ENCODE assay signal across 8 cellular contexts in genomic region chr19:2549701-2550191, GRCh38.
DNase-seq lines count a peak whose midpoint lies in the region; ATAC-seq, FAIRE-seq and TF ChIP-seq lines count a peak whose summit lies in the region.

No MANE protein-coding gene starts in this region.

- H3K36me3 Mint-ChIP-seq in activated T-cell treated with anti-CD3 and anti-CD28 coated beads, Interleukin-2, amount 50 U/mL, for 24 hours (ENCODE audit: low read depth): no peaks in the 10 kb centered on the region

- intact Hi-C loops in pancreas (cut with DNase I): no loop called here

- H3K9me3 ChIP-seq in BLaER1: no peaks in the 10 kb centered on the region
- H3K9me3 ChIP-seq in RWPE2 (ENCODE audit: severe bottlenecking): no peaks in the 10 kb centered on the region
- no peaks in the 10 kb centered on the region for H3K9me3 ChIP-seq in pancreas

- 0 out of 2 replicates have a peak overlapping the region, but pooled peaks have one; percentile 55 for H3K27ac ChIP-seq in BLaER1
- peak overlapping the region; percentile 25 for H3K27ac ChIP-seq in RWPE2 (ENCODE audit: poor library complexity, severe bottlenecking)
- peak overlapping the region in 2 of 4 donors; percentile 8 to 54 for H3K27ac ChIP-seq in pancreas

- TF ChIP-seq CTCF in RWPE2 (IDR thresholded peaks at IDR 0.05; ENCODE audit: poor library complexity, severe bottlenecking) (no peak), fibroblast of the aortic adventitia (IDR thresholded peaks at IDR 0.05; ENCODE audit: insufficient read depth, low read length) (no peak), pancreas (IDR thresholded peaks at IDR 0.05) (no peak)

- no peaks in the 10 kb centered on the region for H3K27me3 Mint-ChIP-seq in activated T-cell treated with anti-CD3 and anti-CD28 coated beads, Interleukin-2, amount 50 U/mL, for 24 hours

- no peak overlapping the region for H3K27ac Mint-ChIP-seq in activated T-cell treated with anti-CD3 and anti-CD28 coated beads, Interleukin-2, amount 50 U/mL, for 24 hours

- no peak overlapping the region for H3K4me3 ChIP-seq in BLaER1
- H3K4me3 ChIP-seq in RWPE2 (ENCODE audit: severe bottlenecking): no peak overlapping the region
- H3K4me3 ChIP-seq in fibroblast of the aortic adventitia (ENCODE audit: low read depth, low read length): no peak overlapping the region
- no peak overlapping the region for H3K4me3 ChIP-seq in pancreas

- ATAC-seq in RWPE2 (ENCODE audit: low read depth) (no peak), pancreas (peak in 3 of 4 donors; percentile 54 to 79 (median 65))

- H3K4me1 Mint-ChIP-seq in activated T-cell treated with anti-CD3 and anti-CD28 coated beads, Interleukin-2, amount 50 U/mL, for 24 hours (ENCODE audit: low read depth): peaks cover 25% of the 10 kb centered on the region

- H3K9me3 Mint-ChIP-seq in activated T-cell treated with anti-CD3 and anti-CD28 coated beads, Interleukin-2, amount 50 U/mL, for 24 hours: no peaks in the 10 kb centered on the region

- no peak for FAIRE-seq in pancreas (lab: Jason Lieb, UNC)

- H4K20me1 ChIP-seq in BLaER1: peaks cover 88% of the 10 kb centered on the region

- H3K36me3 ChIP-seq in BLaER1 (peaks cover 46% of the 10 kb centered on the region), RWPE2 (ENCODE audit: low read depth) (no peaks in the 10 kb centered on the region), pancreas (no peaks in the 10 kb centered on the region)

- no peak overlapping the region for H3K4me3 Mint-ChIP-seq in activated T-cell treated with anti-CD3 and anti-CD28 coated beads, Interleukin-2, amount 50 U/mL, for 24 hours

- DNase-seq in RWPE2 (ENCODE audit: low spot score) (no peak), fibroblast of the aortic adventitia (ENCODE audit: low read depth) (peak; percentile 95), pancreas (peak in 2 of 6 donors; percentile 48 to 77), NCI-H1105 (lab: John Stamatoyannopoulos, UW) (no peak)
- DNase-seq in activated CD4-positive, CD25-positive, alpha-beta regulatory T cell (lab: John Stamatoyannopoulos, UW): no peak
- DNase-seq in activated T-cell treated with anti-CD3 and anti-CD28 coated beads, Interleukin-2, amount 50 U/mL, for 24 hours: no peak
- no peak for DNase-seq in activated T-cell treated with anti-CD3 and anti-CD28 coated beads, Interleukin-2, amount 50 U/mL, for 1 hour

- peak overlapping the region; percentile 26 for H3K4me2 ChIP-seq in BLaER1

- peaks cover 69% of the 10 kb centered on the region for H3K4me1 ChIP-seq in BLaER1
- H3K4me1 ChIP-seq in RWPE2 (ENCODE audit: insufficient read depth, poor library complexity, severe bottlenecking): peaks cover 3% of the 10 kb centered on the region
- H3K4me1 ChIP-seq in pancreas: peaks cover 0 to under 1% (median 0%) of the 10 kb centered on the region in 3 donors

- 86 to 93% methylated on average over 11 of the region's 11 CpGs for WGBS in pancreas, 2 donors

- H3K27me3 ChIP-seq in BLaER1: no peaks in the 10 kb centered on the region
- no peaks in the 10 kb centered on the region for H3K27me3 ChIP-seq in RWPE2 (ENCODE audit: insufficient read depth, poor library complexity, severe bottlenecking)
- H3K27me3 ChIP-seq in pancreas: no peaks in the 10 kb centered on the region

- no peak overlapping the region for H3K9ac ChIP-seq in BLaER1
